8 cellular contexts compared by ENCODE assay signal in the genomic region with DNA sequence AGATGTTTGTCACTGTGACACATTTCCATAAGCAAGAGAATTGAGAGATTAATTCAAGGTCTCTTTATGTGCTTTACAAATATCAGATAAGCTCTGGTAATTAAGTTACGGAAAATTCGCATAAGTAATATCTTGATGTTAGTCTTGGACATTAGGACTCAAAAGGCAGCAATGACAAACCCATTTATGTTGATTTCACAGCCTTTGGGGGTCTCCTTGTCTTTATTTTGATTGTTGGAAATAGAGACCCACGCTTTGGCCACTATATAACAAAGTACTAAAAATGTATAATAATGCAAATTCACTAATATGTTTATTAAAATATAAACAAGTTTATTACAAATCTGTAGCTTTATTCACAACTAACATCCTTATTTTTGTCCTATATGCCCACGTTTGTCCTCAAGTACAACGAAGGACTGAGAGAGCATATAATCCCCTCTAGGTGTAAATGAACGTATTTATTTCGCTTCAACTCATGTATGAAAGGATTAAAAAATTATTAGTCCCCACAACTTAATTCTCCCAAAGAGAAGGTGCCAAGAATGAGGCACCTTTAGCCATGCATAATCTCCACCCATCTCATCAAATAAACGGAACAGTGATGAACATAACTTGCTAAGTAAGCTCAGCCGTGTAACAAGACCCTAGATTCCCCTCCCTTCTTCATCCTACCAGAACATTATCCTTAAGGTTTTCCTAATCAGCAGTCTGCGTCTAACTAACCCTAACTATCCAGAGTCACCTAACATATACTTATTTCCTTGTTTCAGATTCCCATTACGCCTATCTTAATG. TPM values are rescaled to one million over a fixed set of nuclear protein-coding genes. Genes with fewer than 3 reads are reported as not detected.
A peak's percentile ranks its signal among the peaks of the same experiment; 100 is the strongest.
DNase-seq lines count a peak whose midpoint lies in the region; ATAC-seq and TF ChIP-seq lines count a peak whose summit lies in the region.

No MANE protein-coding gene starts in this region.

- H3K27ac ChIP-seq in BLaER1 treated with 17β-estradiol and CSF1 and Interleukin-3, amounts not matched to agents 10 nM and 100 nM: peak overlapping the region; percentile 95 to 100 (median 99); a peak in 21 of 22 replicates
- peak overlapping the region; percentile 96 for H3K27ac ChIP-seq in Panc1 (ENCODE audit: low read length)

- H3K9ac ChIP-seq in BLaER1 treated with 17β-estradiol and CSF1 and Interleukin-3, amounts not matched to agents 10 nM and 100 nM: peak overlapping the region; percentile 94 to 99 (median 99)

- peak overlapping the region; percentile 85 for H2AFZ ChIP-seq in neuron (ENCODE audit: low read depth, low read length)

- POLR2A ChIA-PET in Panc1 (lab: Charles Lee): interaction anchor here (1.1 kb wide), 1 partner anchor 17 kb away, joined by 3 read pairs; no protein-coding TSS in a partner anchor

- peak overlapping the region; percentile 72 to 88 (median 84) for H3K4me2 ChIP-seq in BLaER1 treated with 17β-estradiol and CSF1 and Interleukin-3, amounts not matched to agents 10 nM and 100 nM

- peaks cover 5 to 28% (median 19%) of the 10 kb centered on the region in 11 experiments; a peak in 15 of 22 replicates for H4K20me1 ChIP-seq in BLaER1 treated with 17β-estradiol and CSF1 and Interleukin-3, amounts not matched to agents 10 nM and 100 nM

- peak overlapping the region; percentile 81 to 98 (median 86) for H3K4me3 ChIP-seq in BLaER1 treated with 17β-estradiol and CSF1 and Interleukin-3, amounts not matched to agents 10 nM and 100 nM
- H3K4me3 ChIP-seq in Panc1 (ENCODE audit: low read depth in 2 of 2, low read length in 2 of 2): peak overlapping the region; percentile 83
- H3K4me3 ChIP-seq in epithelial cell of esophagus (ENCODE audit: low read length): peak overlapping the region; percentile 62
- peak overlapping the region; percentile 62 for H3K4me3 ChIP-seq in neuron (ENCODE audit: low read length)

- CTCF ChIA-PET in Panc1 (lab: Charles Lee): no interaction called here

- peaks cover 0 to 8% (median 0%) of the 10 kb centered on the region in 11 experiments; a peak in 2 of 22 replicates for H3K36me3 ChIP-seq in BLaER1 treated with 17β-estradiol and CSF1 and Interleukin-3, amounts not matched to agents 10 nM and 100 nM
- peaks cover 3% of the 10 kb centered on the region; the same call in 1 of the 2 replicates for H3K36me3 ChIP-seq in Panc1 (ENCODE audit: control insufficient read depth, insufficient read depth, low read length)
- H3K36me3 ChIP-seq in neuron (ENCODE audit: insufficient read depth, low read length): no peaks in the 10 kb centered on the region

- intact Hi-C loops in Panc1 (cut with micrococcal nuclease; ENCODE audit: unreplicated experiment): no loop called here

- no peak for DNase-seq in Panc1 (ENCODE audit: low read depth, low spot score)
- no peak for DNase-seq in epithelial cell of esophagus (ENCODE audit: low read depth)
- DNase-seq in DMS53 treated with DMSO at 0.1 percent for 48 hours (lab: John Stamatoyannopoulos, UW; ENCODE audit: unreplicated experiment): no peak
- no peak for DNase-seq in activated CD4-positive, CD25-positive, alpha-beta regulatory T cell treated with anti-CD3 and anti-CD28 coated beads, Interleukin-2, amount 50 U/mL, for 72 hours
- no peak for DNase-seq in activated effector memory CD4-positive, alpha-beta T cell treated with Interleukin-2 at 50 U/mL for 16 hours

- TF ChIP-seq CTCF in Panc1 (IDR thresholded peaks at IDR 0.05) (no peak), epithelial cell of esophagus (IDR thresholded peaks at IDR 0.05; ENCODE audit: insufficient read depth, low read depth, low read length, missing control alignments) (no peak)

- no peaks in the 10 kb centered on the region for H3K9me3 ChIP-seq in BLaER1 treated with 17β-estradiol and CSF1 and Interleukin-3, amounts not matched to agents 10 nM and 100 nM (replicated peaks in 1 of 11)
- H3K9me3 ChIP-seq in Panc1 (ENCODE audit: control insufficient read depth, insufficient read depth, low read depth, low read length) (no peaks in the 10 kb centered on the region), neuron (ENCODE audit: low read length) (no peaks in the 10 kb centered on the region)

- no TSS peak for BruUV-seq in Panc1 (replicated peaks; lab: Mats Ljungman, UMichigan)

- ATAC-seq in Panc1: no peak
- no peak for ATAC-seq in HG03521 (IDR thresholded peaks at IDR 0.05; ENCODE audit: unreplicated experiment)

- in situ Hi-C loops in Panc1 (cut with HindIII; ENCODE audit: low pct_unique_long_range_greater_than_20kb, low sequenced_read_pairs): no loop called here

- peaks cover 22 to 35% (median 28%) of the 10 kb centered on the region in 10 experiments for H3K4me1 ChIP-seq in BLaER1 treated with 17β-estradiol and CSF1 and Interleukin-3, amounts not matched to agents 10 nM and 100 nM
- H3K4me1 ChIP-seq in Panc1 (ENCODE audit: control insufficient read depth, insufficient read depth, low read length) (peaks cover 44% of the 10 kb centered on the region), neuron (ENCODE audit: insufficient read depth, low read length) (peaks cover 28% of the 10 kb centered on the region)

- no peaks in the 10 kb centered on the region for H3K27me3 ChIP-seq in BLaER1 treated with 17β-estradiol and CSF1 and Interleukin-3, amounts not matched to agents 10 nM and 100 nM
- no peaks in the 10 kb centered on the region for H3K27me3 ChIP-seq in Panc1 (ENCODE audit: control insufficient read depth, insufficient read depth, low read length)
- no peaks in the 10 kb centered on the region for H3K27me3 ChIP-seq in neuron (ENCODE audit: insufficient read depth, low read length)

RNA-seq across cellular contexts. Expression of gene LAMC1, which starts 1.6 kb away (rescaled TPM):
- 113 TPM for total RNA-seq in Panc1 (2021; ENCODE audit: unreplicated experiment)
- polyA plus RNA-seq in Panc1 (2012; ENCODE audit: insufficient read length): 81.6 TPM
